Comparison of ENCODE assay signal across 35 cellular contexts in the genomic region with DNA sequence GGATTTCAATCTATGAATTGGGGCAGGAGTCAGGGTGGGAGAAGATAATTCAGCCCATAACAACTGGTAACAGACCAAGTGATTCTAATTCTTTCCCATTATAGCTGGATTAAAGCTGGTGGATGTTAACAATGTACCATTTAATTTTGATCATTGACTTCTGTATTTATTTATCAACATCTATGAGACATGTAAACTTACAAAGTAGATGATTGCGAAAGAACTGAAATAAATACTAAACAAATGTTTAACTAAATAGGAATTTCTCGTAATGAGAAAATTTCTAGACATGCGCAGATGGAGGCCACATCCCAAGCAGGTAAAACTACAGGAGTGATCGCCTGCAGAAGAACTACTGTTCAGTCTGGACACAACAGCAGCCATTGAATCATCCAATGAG.
"Had no signal": no experiment of that assay in that cellular context is flagged by ENCODE, and none has a peak within 500 bp of the region (broad histone marks: within the 10 kb centered on the region; RNA-seq: fewer than 3 reads in every experiment).

No MANE protein-coding gene starts in this region.

- H3K4me1 Mint-ChIP-seq: activated B cell treated with CpG ODN at 0.5 μM for 24 hours; activated CD4-positive, alpha-beta T cell treated with anti-CD3 and anti-CD28 coated beads, Interleukin-2, amount 10 ng/mL, durations not matched to agents 24 days and 14 days had no signal

- ATAC-seq: activated CD8-positive, alpha-beta T cell treated with anti-CD3 and anti-CD28 coated beads for 36 hours; activated naive CD4-positive, alpha-beta T cell treated with anti-CD3 and anti-CD28 coated beads, Interleukin-2, amount 50 U/mL, for 72 hours; activated T-cell treated with anti-CD3 and anti-CD28 coated beads, Interleukin-2, amount 50 U/mL, for 4 hours; activated T-cell treated with anti-CD3 and anti-CD28 coated beads, Interleukin-2, amount 50 U/mL, for 72 hours; activated T-helper 17 cell treated with anti-CD3 and anti-CD28 coated beads, Interleukin-2, amount 50 U/mL, for 72 hours; body of pancreas had no signal

- H3K9me3 ChIP-seq: body of pancreas had no signal

- DNase-seq: activated B cell treated with CpG ODN at 0.5 μM for 24 hours; activated CD4-positive, alpha-beta memory T cell treated with anti-CD3 and anti-CD28 coated beads for 36 hours; activated CD4-positive, alpha-beta T cell treated with anti-CD3 and anti-CD28 coated beads for 4 hours; activated CD4-positive, alpha-beta T cell treated with anti-CD3 and anti-CD28 coated beads, Interleukin-2, amount 10 ng/mL, durations not matched to agents 24 days and 14 days; activated CD4-positive, alpha-beta T cell treated with anti-CD3 and anti-CD28 coated beads, Interleukin-2, amount 50 U/mL, for 1 hour; activated CD4-positive, alpha-beta T cell treated with anti-CD3 and anti-CD28 coated beads, Interleukin-2, amount 50 U/mL, for 4 hours; activated CD4-positive, CD25-positive, alpha-beta regulatory T cell treated with anti-CD3 and anti-CD28 coated beads, Interleukin-2, amount 50 U/mL, for 72 hours; activated CD8-positive, alpha-beta memory T cell treated with anti-CD3 and anti-CD28 coated beads, Interleukin-2, amount 50 U/mL, for 4 hours; activated CD8-positive, alpha-beta T cell treated with anti-CD3 and anti-CD28 coated beads for 36 hours; activated effector memory CD4-positive, alpha-beta T cell treated with anti-CD3 and anti-CD28 coated beads, Interleukin-2, amount 50 U/mL, for 16 hours; activated gamma-delta T cell treated with Interleukin-2 at 50 U/mL for 16 hours; activated naive CD4-positive, alpha-beta T cell; activated naive CD4-positive, alpha-beta T cell treated with anti-CD3 and anti-CD28 coated beads for 36 hours; activated naive CD4-positive, alpha-beta T cell treated with anti-CD3 and anti-CD28 coated beads, Interleukin-2, amount 50 U/mL, for 16 hours; activated naive CD8-positive, alpha-beta T cell treated with anti-CD3 and anti-CD28 coated beads for 36 hours; activated T-cell treated with anti-CD3 and anti-CD28 coated beads for 4 hours; activated T-cell treated with anti-CD3 and anti-CD28 coated beads, Interleukin-2, amount 50 U/mL, for 1 hour; activated T-cell treated with anti-CD3 and anti-CD28 coated beads, Interleukin-2, amount 50 U/mL, for 4 hours; activated T-cell treated with anti-CD3 and anti-CD28 coated beads, Interleukin-2, amount 50 U/mL, for 72 hours; adrenal gland; amniotic stem cell; aorta; body of pancreas; brain microvascular endothelial cell; central memory CD4-positive, alpha-beta T cell; T-helper 2 cell; T-helper 9 cell had no signal

- H3K36me3 ChIP-seq: adrenal gland, brain microvascular endothelial cell, breast epithelium had no signal

- H3K27ac Mint-ChIP-seq: activated B cell treated with CpG ODN at 0.5 μM for 24 hours; activated CD4-positive, alpha-beta memory T cell treated with anti-CD3 and anti-CD28 coated beads for 36 hours; activated CD4-positive, alpha-beta T cell treated with anti-CD3 and anti-CD28 coated beads, Interleukin-2, amount 10 ng/mL, durations not matched to agents 24 days and 14 days; activated CD8-positive, alpha-beta T cell treated with anti-CD3 and anti-CD28 coated beads for 36 hours; activated naive CD4-positive, alpha-beta T cell treated with anti-CD3 and anti-CD28 coated beads for 36 hours; activated naive CD8-positive, alpha-beta T cell treated with anti-CD3 and anti-CD28 coated beads for 36 hours; activated T-cell treated with anti-CD3 and anti-CD28 coated beads, Interleukin-2, amount 50 U/mL, for 72 hours; activated T-helper 1 cell treated with anti-CD3 and anti-CD28 coated beads, Interleukin-12 subunit alpha, Interleukin-12 subunit beta, Interleukin-2, Interleukin-4 antibody, amounts not matched to agents 30 ng/mL and 10 ng/mL and 1 ng/mL, durations not matched to agents 14 hours and 24 hours and 36 hours; activated T-helper 17 cell treated with anti-CD3 and anti-CD28 coated beads, Interleukin-2, amount 50 U/mL, for 72 hours; T-helper 2 cell treated with Interferon-gamma antibody and Interleukin-4, amounts not matched to agents 5 μg/mL and 100 μg/mL, for 36 hours had no signal

- H3K4me3 ChIP-seq: adrenal gland, body of pancreas, breast epithelium had no signal

- H3K4me1 ChIP-seq: adrenal gland, body of pancreas, breast epithelium had no signal

- H3K4me3 Mint-ChIP-seq: activated B cell treated with CpG ODN at 0.5 μM for 24 hours; activated CD4-positive, alpha-beta memory T cell treated with anti-CD3 and anti-CD28 coated beads for 36 hours; activated CD4-positive, alpha-beta T cell treated with anti-CD3 and anti-CD28 coated beads, Interleukin-2, amount 10 ng/mL, durations not matched to agents 24 days and 14 days; activated CD8-positive, alpha-beta T cell treated with anti-CD3 and anti-CD28 coated beads for 36 hours; activated naive CD4-positive, alpha-beta T cell treated with anti-CD3 and anti-CD28 coated beads for 36 hours; activated naive CD8-positive, alpha-beta T cell treated with anti-CD3 and anti-CD28 coated beads for 36 hours; activated T-cell treated with anti-CD3 and anti-CD28 coated beads, Interleukin-2, amount 50 U/mL, for 4 hours; activated T-cell treated with anti-CD3 and anti-CD28 coated beads, Interleukin-2, amount 50 U/mL, for 72 hours; activated T-helper 1 cell treated with anti-CD3 and anti-CD28 coated beads, Interleukin-12 subunit alpha, Interleukin-12 subunit beta, Interleukin-2, Interleukin-4 antibody, amounts not matched to agents 30 ng/mL and 10 ng/mL and 1 ng/mL, durations not matched to agents 14 hours and 24 hours and 36 hours; activated T-helper 17 cell treated with anti-CD3 and anti-CD28 coated beads, Interleukin-2, amount 50 U/mL, for 72 hours; T-helper 2 cell treated with Interferon-gamma antibody and Interleukin-4, amounts not matched to agents 5 μg/mL and 100 μg/mL, for 36 hours had no signal

- H3K27ac ChIP-seq: adrenal gland, body of pancreas, brain microvascular endothelial cell, breast epithelium, VCaP had no signal

- H3K27me3 ChIP-seq: adrenal gland, body of pancreas, brain microvascular endothelial cell, breast epithelium had no signal

- H3K27me3 Mint-ChIP-seq: activated B cell treated with CpG ODN at 0.5 μM for 24 hours; activated CD4-positive, alpha-beta memory T cell treated with anti-CD3 and anti-CD28 coated beads for 36 hours; activated CD4-positive, alpha-beta T cell treated with anti-CD3 and anti-CD28 coated beads, Interleukin-2, amount 10 ng/mL, durations not matched to agents 24 days and 14 days; activated CD8-positive, alpha-beta T cell treated with anti-CD3 and anti-CD28 coated beads for 36 hours; activated naive CD8-positive, alpha-beta T cell treated with anti-CD3 and anti-CD28 coated beads for 36 hours; activated T-helper 17 cell treated with anti-CD3 and anti-CD28 coated beads, Interleukin-2, amount 50 U/mL, for 72 hours had no signal

- FAIRE-seq: astrocyte, TTC549 had no signal
